26 cellular contexts compared by ENCODE assay signal in genomic region chr1:112017183-112017582, GRCh38.
"Had no signal": no experiment of that assay in that cellular context is flagged by ENCODE, and none has a peak within 500 bp of the region (broad histone marks: within the 10 kb centered on the region; RNA-seq: fewer than 3 reads in every experiment).

No MANE protein-coding gene starts in this region.

- DNase-seq: stimulated activated CD4-positive, alpha-beta T cell treated with anti-CD3 and anti-CD28 coated beads, Interleukin-2, amount 100 ng/mL, for 24 hours; stimulated activated CD4-positive, alpha-beta T cell treated with anti-CD3 and anti-CD28 coated beads, Interleukin-2, amount 100 ng/mL, for 48 hours; stimulated activated CD4-positive, alpha-beta T cell treated with anti-CD3 and anti-CD28 coated beads, Interleukin-4, amount 100 ng/mL, for 1 hour; stimulated activated CD4-positive, alpha-beta T cell treated with anti-CD3 and anti-CD28 coated beads, Interleukin-4, amount 100 ng/mL, for 24 hours; stimulated activated CD4-positive, alpha-beta T cell treated with anti-CD3 and anti-CD28 coated beads, Interleukin-4, amount 100 ng/mL, for 4 hours; stimulated activated CD8-positive, alpha-beta memory T cell treated with anti-CD3 and anti-CD28 coated beads, Interleukin-4, amount 100 ng/mL, for 48 hours; stimulated activated naive B cell treated with anti-CD40 and anti-IgM and Interleukin-4, amounts not matched to agents 10 μg/mL and 1 μg/mL and 100 μg/mL, for 72 hours; stimulated activated naive CD4-positive, alpha-beta T cell; stimulated activated naive CD4-positive, alpha-beta T cell treated with Interleukin-2 at 50 U/mL for 16 hours; stimulated activated naive CD8-positive, alpha-beta T cell treated with anti-CD3 and anti-CD28 coated beads, Interleukin-15, amount 100 ng/mL, for 72 hours; stomach; substantia nigra; testis; thyroid gland; tibial artery; transverse colon; trophoblast cell; upper lobe of left lung; upper lobe of right lung; uterus had no signal

- H3K36me3 ChIP-seq: stomach, suprapubic skin, thoracic aorta, thyroid gland, tibial artery, tibial nerve, transverse colon, upper lobe of left lung, upper lobe of right lung, uterus, vagina had no signal

- H3K4me1 ChIP-seq: stomach, suprapubic skin, testis, thyroid gland, tibial artery, tibial nerve, transverse colon, upper lobe of left lung, upper lobe of right lung, uterus, vagina had no signal

- H3K9me3 ChIP-seq: suprapubic skin, testis, thoracic aorta, thyroid gland, tibial artery, transverse colon, upper lobe of left lung, upper lobe of right lung, uterus, vagina had no signal

- H3K27me3 ChIP-seq: stomach, suprapubic skin, testis, thyroid gland, tibial nerve, transverse colon, upper lobe of left lung, uterus, vagina had no signal

- ATAC-seq: stimulated activated effector memory CD8-positive, alpha-beta T cell treated with anti-CD3 and anti-CD28 coated beads, Interleukin-12 subunit alpha, Interleukin-12 subunit beta, amount 100 ng/mL, for 72 hours; stimulated activated memory B cell treated with anti-CD40 and anti-IgM and Interleukin-4, amounts not matched to agents 10 μg/mL and 1 μg/mL and 100 μg/mL, for 72 hours; stimulated activated naive B cell treated with anti-CD40 and anti-IgM and Interleukin-4, amounts not matched to agents 10 μg/mL and 1 μg/mL and 100 μg/mL, for 72 hours; stimulated activated naive CD8-positive, alpha-beta T cell treated with anti-CD3 and anti-CD28 coated beads, Interleukin-15, amount 100 ng/mL, for 72 hours; upper lobe of right lung had no signal

- H3K27ac ChIP-seq: stomach, suprapubic skin, testis, thoracic aorta, thyroid gland, tibial artery, tibial nerve, transverse colon, upper lobe of left lung, upper lobe of right lung, uterus, vagina had no signal

- H3K4me3 ChIP-seq: stomach, suprapubic skin, testis, thoracic aorta, thyroid gland, tibial artery, tibial nerve, transverse colon, upper lobe of left lung, upper lobe of right lung, uterus, vagina had no signal
